Comparison of ENCODE assay signal across 41 cellular contexts in genomic region chr4:80390178-80390577, GRCh38. TPM values are rescaled to one million over a fixed set of nuclear protein-coding genes. Genes with fewer than 3 reads are reported as not detected.
"Had no signal": no experiment of that assay in that cellular context is flagged by ENCODE, and none has a peak within 500 bp of the region (broad histone marks: within the 10 kb centered on the region; RNA-seq: fewer than 3 reads in every experiment).

No MANE protein-coding gene starts in this region.

- H3K4me3 ChIP-seq: adrenal gland, ascending aorta, body of pancreas, breast epithelium, cardiac muscle cell had no signal

- H3K27ac Mint-ChIP-seq: activated naive CD4-positive, alpha-beta T cell treated with anti-CD3 and anti-CD28 coated beads for 36 hours; activated naive CD4-positive, alpha-beta T cell treated with anti-CD3 and anti-CD28 coated beads, Interleukin-2, amount 10 ng/mL, durations not matched to agents 7 days and 5 days; activated naive CD4-positive, alpha-beta T cell treated with anti-CD3 and anti-CD28 coated beads, Interleukin-2, amount 50 U/mL, for 24 hours; activated naive CD4-positive, alpha-beta T cell treated with anti-CD3 and anti-CD28 coated beads, Interleukin-2, amount 50 U/mL, for 72 hours; activated naive CD8-positive, alpha-beta T cell; activated naive CD8-positive, alpha-beta T cell treated with anti-CD3 and anti-CD28 coated beads for 36 hours; activated naive CD8-positive, alpha-beta T cell treated with anti-CD3 and anti-CD28 coated beads, Interleukin-2, amount 10 ng/mL, durations not matched to agents 7 days and 5 days; activated naive CD8-positive, alpha-beta T cell treated with anti-CD3 and anti-CD28 coated beads, Interleukin-2, amount 50 U/mL, for 24 hours; activated T-cell treated with anti-CD3 and anti-CD28 coated beads, Interleukin-2, amount 50 U/mL, for 24 hours; activated T-cell treated with anti-CD3 and anti-CD28 coated beads, Interleukin-2, amount 50 U/mL, for 72 hours; activated T-helper 1 cell treated with anti-CD3 and anti-CD28 coated beads, Interleukin-12 subunit alpha, Interleukin-12 subunit beta, Interleukin-2, Interleukin-4 antibody, amounts not matched to agents 30 ng/mL and 10 ng/mL and 1 ng/mL, durations not matched to agents 14 hours and 24 hours and 36 hours; activated T-helper 17 cell treated with anti-CD3 and anti-CD28 coated beads, Interleukin-2, amount 50 U/mL, for 72 hours; activated T-helper 2 cell treated with anti-CD3 and anti-CD28 coated beads, Interferon-gamma antibody, Interleukin-2, Interleukin-4, amounts not matched to agents 10 μg/mL and 5 μg/mL and 100 μg/mL, durations not matched to agents 14 hours and 24 hours and 36 hours; brain had no signal

- FAIRE-seq: bronchial epithelial cell had no signal

- H3K36me3 Mint-ChIP-seq: activated naive CD4-positive, alpha-beta T cell treated with anti-CD3 and anti-CD28 coated beads, Interleukin-2, amount 10 ng/mL, durations not matched to agents 7 days and 5 days; activated naive CD4-positive, alpha-beta T cell treated with anti-CD3 and anti-CD28 coated beads, Interleukin-2, amount 50 U/mL, for 24 hours; activated naive CD8-positive, alpha-beta T cell treated with anti-CD3 and anti-CD28 coated beads for 36 hours; activated naive CD8-positive, alpha-beta T cell treated with anti-CD3 and anti-CD28 coated beads, Interleukin-2, amount 10 ng/mL, durations not matched to agents 7 days and 5 days; brain had no signal

- H3K4me1 ChIP-seq: adrenal gland, ascending aorta, body of pancreas, breast epithelium had no signal

- H3K4me1 Mint-ChIP-seq: activated naive CD4-positive, alpha-beta T cell treated with anti-CD3 and anti-CD28 coated beads, Interleukin-2, amount 10 ng/mL, durations not matched to agents 7 days and 5 days; activated naive CD4-positive, alpha-beta T cell treated with anti-CD3 and anti-CD28 coated beads, Interleukin-2, amount 50 U/mL, for 24 hours; activated naive CD8-positive, alpha-beta T cell treated with anti-CD3 and anti-CD28 coated beads, Interleukin-2, amount 10 ng/mL, durations not matched to agents 7 days and 5 days; activated T-helper 17 cell treated with anti-CD3 and anti-CD28 coated beads, Interleukin-2, amount 50 U/mL, for 72 hours; brain; central memory CD8-positive, alpha-beta T cell had no signal

- H3K4me3 Mint-ChIP-seq: activated naive CD4-positive, alpha-beta T cell treated with anti-CD3 and anti-CD28 coated beads for 36 hours; activated naive CD4-positive, alpha-beta T cell treated with anti-CD3 and anti-CD28 coated beads, Interleukin-2, amount 10 ng/mL, durations not matched to agents 7 days and 5 days; activated naive CD4-positive, alpha-beta T cell treated with anti-CD3 and anti-CD28 coated beads, Interleukin-2, amount 50 U/mL, for 24 hours; activated naive CD8-positive, alpha-beta T cell; activated naive CD8-positive, alpha-beta T cell treated with anti-CD3 and anti-CD28 coated beads for 36 hours; activated naive CD8-positive, alpha-beta T cell treated with anti-CD3 and anti-CD28 coated beads, Interleukin-2, amount 10 ng/mL, durations not matched to agents 7 days and 5 days; activated naive CD8-positive, alpha-beta T cell treated with anti-CD3 and anti-CD28 coated beads, Interleukin-2, amount 50 U/mL, for 24 hours; activated T-cell treated with anti-CD3 and anti-CD28 coated beads, Interleukin-2, amount 50 U/mL, for 24 hours; activated T-cell treated with anti-CD3 and anti-CD28 coated beads, Interleukin-2, amount 50 U/mL, for 4 hours; activated T-cell treated with anti-CD3 and anti-CD28 coated beads, Interleukin-2, amount 50 U/mL, for 72 hours; activated T-helper 1 cell treated with anti-CD3 and anti-CD28 coated beads, Interleukin-12 subunit alpha, Interleukin-12 subunit beta, Interleukin-2, Interleukin-4 antibody, amounts not matched to agents 30 ng/mL and 10 ng/mL and 1 ng/mL, durations not matched to agents 14 hours and 24 hours and 36 hours; activated T-helper 17 cell treated with anti-CD3 and anti-CD28 coated beads, Interleukin-2, amount 50 U/mL, for 72 hours; brain; central memory CD8-positive, alpha-beta T cell had no signal

- ATAC-seq: activated naive CD4-positive, alpha-beta T cell treated with anti-CD3 and anti-CD28 coated beads, Interleukin-2, amount 50 U/mL, for 72 hours; activated naive CD8-positive, alpha-beta T cell treated with anti-CD3 and anti-CD28 coated beads, Interleukin-2, amount 50 U/mL, for 24 hours; activated T-cell treated with anti-CD3 and anti-CD28 coated beads, Interleukin-2, amount 50 U/mL, for 4 hours; activated T-cell treated with anti-CD3 and anti-CD28 coated beads, Interleukin-2, amount 50 U/mL, for 72 hours; activated T-helper 17 cell treated with anti-CD3 and anti-CD28 coated beads, Interleukin-2, amount 50 U/mL, for 72 hours; body of pancreas had no signal

- DNase-seq: activated effector memory CD4-positive, alpha-beta T cell treated with anti-CD3 and anti-CD28 coated beads, Interleukin-2, amount 50 U/mL, for 16 hours; activated effector memory CD4-positive, alpha-beta T cell treated with Interleukin-2 at 50 U/mL for 16 hours; activated gamma-delta T cell; activated gamma-delta T cell treated with Interleukin-2 at 50 U/mL for 16 hours; activated naive CD4-positive, alpha-beta T cell; activated naive CD4-positive, alpha-beta T cell treated with anti-CD3 and anti-CD28 coated beads for 36 hours; activated naive CD4-positive, alpha-beta T cell treated with anti-CD3 and anti-CD28 coated beads, Interleukin-2, amount 10 ng/mL, durations not matched to agents 7 days and 5 days; activated naive CD4-positive, alpha-beta T cell treated with anti-CD3 and anti-CD28 coated beads, Interleukin-2, amount 50 U/mL, for 16 hours; activated naive CD4-positive, alpha-beta T cell treated with Interleukin-2 at 50 U/mL for 16 hours; activated naive CD8-positive, alpha-beta T cell treated with anti-CD3 and anti-CD28 coated beads for 36 hours; activated naive CD8-positive, alpha-beta T cell treated with anti-CD3 and anti-CD28 coated beads, Interleukin-2, amount 10 ng/mL, durations not matched to agents 7 days and 5 days; activated naive CD8-positive, alpha-beta T cell treated with anti-CD3 and anti-CD28 coated beads, Interleukin-2, amount 50 U/mL, for 24 hours; activated T-cell treated with anti-CD3 and anti-CD28 coated beads, Interleukin-2, amount 50 U/mL, for 1 hour; activated T-cell treated with anti-CD3 and anti-CD28 coated beads, Interleukin-2, amount 50 U/mL, for 24 hours; activated T-cell treated with anti-CD3 and anti-CD28 coated beads, Interleukin-2, amount 50 U/mL, for 4 hours; activated T-cell treated with anti-CD3 and anti-CD28 coated beads, Interleukin-2, amount 50 U/mL, for 48 hours; activated T-cell treated with anti-CD3 and anti-CD28 coated beads, Interleukin-2, amount 50 U/mL, for 72 hours; adrenal gland; amniotic stem cell; amygdala; anterior cingulate cortex; aorta; body of pancreas; brain microvascular endothelial cell; caudate nucleus; central memory CD4-positive, alpha-beta T cell; cerebellar nuclear complex had no signal

- H3K9me3 Mint-ChIP-seq: activated naive CD4-positive, alpha-beta T cell treated with anti-CD3 and anti-CD28 coated beads, Interleukin-2, amount 50 U/mL, for 24 hours; activated T-cell treated with anti-CD3 and anti-CD28 coated beads, Interleukin-2, amount 50 U/mL, for 4 hours; activated T-helper 1 cell treated with anti-CD3 and anti-CD28 coated beads, Interleukin-12 subunit alpha, Interleukin-12 subunit beta, Interleukin-2, Interleukin-4 antibody, amounts not matched to agents 30 ng/mL and 10 ng/mL and 1 ng/mL, durations not matched to agents 14 hours and 24 hours and 36 hours; activated T-helper 2 cell treated with anti-CD3 and anti-CD28 coated beads, Interferon-gamma antibody, Interleukin-2, Interleukin-4, amounts not matched to agents 10 μg/mL and 5 μg/mL and 100 μg/mL, durations not matched to agents 14 hours and 24 hours and 36 hours had no signal

- H3K27me3 ChIP-seq: adrenal gland, ascending aorta, body of pancreas, brain microvascular endothelial cell, breast epithelium, cardiac muscle cell had no signal

- H3K36me3 ChIP-seq: adrenal gland, ascending aorta, brain microvascular endothelial cell, breast epithelium, cardiac muscle cell had no signal

- H3K27ac ChIP-seq: adrenal gland, ascending aorta, body of pancreas, brain microvascular endothelial cell, breast epithelium, cardiac muscle cell had no signal

- H3K27me3 Mint-ChIP-seq: activated naive CD4-positive, alpha-beta T cell treated with anti-CD3 and anti-CD28 coated beads, Interleukin-2, amount 10 ng/mL, durations not matched to agents 7 days and 5 days; activated naive CD4-positive, alpha-beta T cell treated with anti-CD3 and anti-CD28 coated beads, Interleukin-2, amount 50 U/mL, for 24 hours; activated naive CD8-positive, alpha-beta T cell; activated naive CD8-positive, alpha-beta T cell treated with anti-CD3 and anti-CD28 coated beads for 36 hours; activated naive CD8-positive, alpha-beta T cell treated with anti-CD3 and anti-CD28 coated beads, Interleukin-2, amount 10 ng/mL, durations not matched to agents 7 days and 5 days; activated naive CD8-positive, alpha-beta T cell treated with anti-CD3 and anti-CD28 coated beads, Interleukin-2, amount 50 U/mL, for 24 hours; activated T-cell treated with anti-CD3 and anti-CD28 coated beads, Interleukin-2, amount 50 U/mL, for 24 hours; activated T-helper 17 cell treated with anti-CD3 and anti-CD28 coated beads, Interleukin-2, amount 50 U/mL, for 72 hours; central memory CD8-positive, alpha-beta T cell had no signal

- H3K9me3 ChIP-seq: adrenal gland, ascending aorta, body of pancreas had no signal

RNA-seq across cellular contexts. Expression of gene CFAP299, which starts 54.6 kb away (rescaled TPM):
- total RNA-seq: activated naive CD4-positive, alpha-beta T cell treated with anti-CD3 and anti-CD28 coated beads for 36 hours; activated naive CD4-positive, alpha-beta T cell treated with anti-CD3 and anti-CD28 coated beads, Interleukin-2, amount 50 U/mL, for 72 hours; activated naive CD8-positive, alpha-beta T cell treated with anti-CD3 and anti-CD28 coated beads for 36 hours; activated naive CD8-positive, alpha-beta T cell treated with anti-CD3 and anti-CD28 coated beads, Interleukin-2, amount 10 ng/mL, durations not matched to agents 7 days and 5 days; activated T-cell treated with anti-CD3 and anti-CD28 coated beads, Interleukin-2, amount 50 U/mL, for 4 hours; activated T-cell treated with anti-CD3 and anti-CD28 coated beads, Interleukin-2, amount 50 U/mL, for 72 hours; activated T-helper 1 cell treated with anti-CD3 and anti-CD28 coated beads, Interleukin-12 subunit alpha, Interleukin-12 subunit beta, Interleukin-2, Interleukin-4 antibody, amounts not matched to agents 30 ng/mL and 10 ng/mL and 1 ng/mL, durations not matched to agents 14 hours and 24 hours and 36 hours; activated T-helper 2 cell treated with anti-CD3 and anti-CD28 coated beads, Interferon-gamma antibody, Interleukin-2, Interleukin-4, amounts not matched to agents 10 μg/mL and 5 μg/mL and 100 μg/mL, durations not matched to agents 14 hours and 24 hours and 36 hours; adrenal gland; aorta; ascending aorta; astrocyte; body of pancreas; cardiac septum had no signal
- polyA plus RNA-seq: adrenal gland, aorta had no signal
